ENCODE assay signal across 7 cellular contexts in the genomic region with DNA sequence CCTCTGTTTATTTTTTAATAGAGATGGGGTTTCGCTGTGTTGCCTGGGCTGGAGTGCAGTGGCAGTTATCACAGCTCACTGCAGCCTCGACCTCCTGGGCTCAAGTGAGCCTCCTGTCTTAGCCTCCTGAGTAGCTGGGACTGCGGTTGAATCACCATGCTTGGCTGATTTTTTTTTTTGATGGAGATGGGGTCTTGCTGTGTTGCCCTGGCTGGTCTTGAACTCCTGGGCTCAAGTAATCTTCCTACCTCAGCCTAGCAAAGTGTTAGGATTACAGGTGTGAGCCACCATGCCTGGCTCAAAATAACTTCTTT. TPM values are rescaled to one million over a fixed set of nuclear protein-coding genes. Genes with fewer than 3 reads are reported as not detected.
DNase-seq lines count a peak whose midpoint lies in the region; ATAC-seq, FAIRE-seq and TF ChIP-seq lines count a peak whose summit lies in the region.

No MANE protein-coding gene starts in this region.

- intact Hi-C loops in ascending aorta (cut with DNase I) = loop anchor here (10.0 kb wide), 2 partner anchors 240 to 1970 kb away; partner anchors contain the start of gene LMBR1
- intact Hi-C loops in kidney (cut with DNase I) = no loop called here
- intact Hi-C loops in aorta (cut with DNase I) = loop anchor here (5.0 to 10.0 kb wide), 2 partner anchors 37 to 80 kb away; partner anchors contain the start of gene ESYT2 (in 1 of the 2)

- ATAC-seq in aorta (ENCODE audit: low FRiP score) (no peak), GM21526 (IDR thresholded peaks at IDR 0.05; ENCODE audit: low FRiP score, unreplicated experiment) (no peak), GM21515 (IDR thresholded peaks at IDR 0.05; ENCODE audit: unreplicated experiment) (no peak)

- no peaks in the 10 kb centered on the region for H3K36me3 ChIP-seq in KOPT-K1 (ENCODE audit: insufficient read depth, low read length)
- H3K36me3 ChIP-seq in ascending aorta = no peaks in the 10 kb centered on the region
- H3K36me3 ChIP-seq in kidney (ENCODE audit: control insufficient read depth in 1 of 2, insufficient read depth in 2 of 2, low read length in 2 of 2) = no peaks in the 10 kb centered on the region
- H3K36me3 ChIP-seq in stomach smooth muscle (ENCODE audit: control insufficient read depth in 2 of 2, insufficient read depth in 2 of 2, low read length in 2 of 2) = no peaks in the 10 kb centered on the region
- H3K36me3 ChIP-seq in aorta (ENCODE audit: control insufficient read depth in 1 of 2, insufficient read depth in 2 of 2, low read length in 1 of 2) = no peaks in the 10 kb centered on the region

- 78 to 85% methylated on average over 3 of the region's 3 CpGs for WGBS in aorta, 2 donors

- H3K4me3 ChIP-seq in ascending aorta (peak overlapping the region; percentile 61 to 77), kidney (ENCODE audit: low read length in 2 of 2) (peak overlapping the region; percentile 66 to 82), stomach smooth muscle (ENCODE audit: low read length in 2 of 2) (peak overlapping the region; percentile 74 to 83), aorta (ENCODE audit: low read length in 2 of 2) (peak overlapping the region in 1 of 2 donors; percentile 47)

- H3K27me3 ChIP-seq in ascending aorta = no peaks in the 10 kb centered on the region
- no peaks in the 10 kb centered on the region for H3K27me3 ChIP-seq in stomach smooth muscle (ENCODE audit: control insufficient read depth in 1 of 2, insufficient read depth in 2 of 2, low read length in 2 of 2)
- no peaks in the 10 kb centered on the region for H3K27me3 ChIP-seq in aorta (ENCODE audit: control insufficient read depth in 1 of 2, insufficient read depth in 2 of 2, low read length in 1 of 2)

- TF ChIP-seq CTCF in ascending aorta (IDR thresholded peaks at IDR 0.05) (no peak), kidney (IDR thresholded peaks at IDR 0.05; ENCODE audit: borderline replicate concordance, extremely low read depth, insufficient read depth) (no peak)

- FAIRE-seq in kidney (lab: Jason Lieb, UNC) = no peak

- H3K4me1 ChIP-seq in ascending aorta = peaks cover 0 to 6% of the 10 kb centered on the region in 2 donors
- H3K4me1 ChIP-seq in kidney (ENCODE audit: control insufficient read depth in 1 of 2, insufficient read depth in 1 of 2, low read depth in 1 of 2, low read length in 2 of 2) = peaks cover 12 to 24% of the 10 kb centered on the region in 2 donors
- peaks cover 15% of the 10 kb centered on the region for H3K4me1 ChIP-seq in stomach smooth muscle (ENCODE audit: control insufficient read depth, insufficient read depth, low read length)
- H3K4me1 ChIP-seq in aorta (ENCODE audit: control insufficient read depth in 1 of 2, insufficient read depth in 2 of 2, low read length in 2 of 2) = no peaks in the 10 kb centered on the region

- peak overlapping the region; percentile 54 for H3K27ac ChIP-seq in KOPT-K1 (ENCODE audit: low read depth, low read length, poor library complexity, severe bottlenecking)
- peak overlapping the region; percentile 83 for H3K27ac ChIP-seq in ascending aorta
- peak overlapping the region; percentile 87 to 88 for H3K27ac ChIP-seq in kidney (ENCODE audit: low read depth in 2 of 2, low read length in 2 of 2)
- H3K27ac ChIP-seq in stomach smooth muscle (ENCODE audit: low read length) = peak overlapping the region; percentile 84
- no peak overlapping the region for H3K27ac ChIP-seq in aorta (ENCODE audit: low read depth in 1 of 2, low read length in 2 of 2)

- H3K9ac ChIP-seq in kidney (ENCODE audit: low read length in 2 of 2) (peak overlapping the region in 1 of 2 donors; percentile 69), stomach smooth muscle (ENCODE audit: low read length in 2 of 2) (peak overlapping the region; percentile 84 to 89)

- DNase-seq in ascending aorta (ENCODE audit: low spot score in 2 of 2) = no peak
- no peak for DNase-seq in kidney
- no peak for DNase-seq in aorta

- no peaks in the 10 kb centered on the region for H3K9me3 ChIP-seq in KOPT-K1 (ENCODE audit: insufficient read depth, low read length, poor library complexity, severe bottlenecking)
- H3K9me3 ChIP-seq in ascending aorta = no peaks in the 10 kb centered on the region
- no peaks in the 10 kb centered on the region for H3K9me3 ChIP-seq in kidney (ENCODE audit: control insufficient read depth in 1 of 2, low read length in 2 of 2)
- no peaks in the 10 kb centered on the region for H3K9me3 ChIP-seq in stomach smooth muscle (ENCODE audit: control insufficient read depth in 2 of 2, low read length in 2 of 2)
- H3K9me3 ChIP-seq in aorta (ENCODE audit: control insufficient read depth, low read length) = no peaks in the 10 kb centered on the region

RNA-seq across cellular contexts. Expression of gene DYNC2I1, which starts 8.1 kb away (rescaled TPM):
- total RNA-seq in ascending aorta (7.6 TPM), kidney (32.0 TPM), aorta (10 to 100 TPM; 24.7 to 36.5 TPM)
- polyA plus RNA-seq in kidney (ENCODE audit: insufficient read depth, low read depth, low replicate concordance) (12.0 TPM), aorta (10 to 100 TPM; 17.1 to 19.5 TPM)

RNA-seq across cellular contexts. Expression of gene ESYT2, which starts 35.2 kb away (rescaled TPM):
- total RNA-seq in ascending aorta = 102 TPM
- total RNA-seq in kidney = 95.8 TPM
- 19.4 TPM for polyA plus RNA-seq in kidney (ENCODE audit: insufficient read depth, low read depth, low replicate concordance)
- 100 to 1,000 TPM; 146 to 172 TPM for total RNA-seq in aorta
- 10 to 100 TPM; 30.6 to 69.1 TPM for polyA plus RNA-seq in aorta

Comparison
In these comparisons a context has a peak if more than half of its experiments do, and no peak if none do; other contexts are left out.
1. H3K27ac ChIP-seq: peak in KOPT-K1 (single experiment), ascending aorta (2 of 2), kidney (2 of 2) and stomach smooth muscle (single experiment); none in aorta (0 of 2).